ENCODE assay signal across 19 cellular contexts in genomic region chr7:102268635-102269034, GRCh38.
"Had no signal": no experiment of that assay in that cellular context is flagged by ENCODE, and none has a peak within 500 bp of the region (broad histone marks: within the 10 kb centered on the region; RNA-seq: fewer than 3 reads in every experiment).

No MANE protein-coding gene starts in this region.

- H3K36me3 ChIP-seq: MG63, SJSA1 had no signal

- DNase-seq: KBM-7, MG63, NCI-H1092, NCI-H1436, NCI-H187, NCI-H2029, NCI-H2081 treated with DMSO at 0.1 percent for 48 hours, NCI-H2171, NCI-H226, NCI-H446, NCI-H510A, NCI-H524 treated with DMSO at 0.1 percent for 48 hours, NCI-H69, NCI-H774, RPMI8226, SHP77 treated with DMSO at 0.1 percent for 48 hours had no signal

- H3K9me3 ChIP-seq: MG63, SJSA1 had no signal

- H3K27ac ChIP-seq: HL-60, SJSA1, SK-N-MC had no signal

- H3K4me3 ChIP-seq: MG63, SJSA1, SK-N-MC had no signal

- H3K27me3 ChIP-seq: MG63, SJSA1 had no signal
